In genomic region chr14:104863923-104864266, GRCh38 we compare ENCODE assay signal across 1 cellular context.
A peak's percentile ranks its signal among the peaks of the same experiment; 100 is the strongest.
TF ChIP-seq lines count a peak whose summit lies in the region.

No MANE protein-coding gene starts in this region.

TF ChIP-seq in H1, 55 proteins besides CTCF, POLR2A, EP300 and RAD21 (continued from another document):
- TF ChIP-seq POU5F1 (IDR thresholded peaks at IDR 0.05; ENCODE audit: low read depth, low read length): no peak
- no peak for TF ChIP-seq ATF2 (IDR thresholded peaks at IDR 0.05; ENCODE audit: low read length)
- TF ChIP-seq SAP30 (IDR thresholded peaks at IDR 0.05; ENCODE audit: insufficient read depth, insufficient replicate concordance, low read length): peak; percentile 51
- no peak for TF ChIP-seq BRCA1 (IDR thresholded peaks at IDR 0.05; ENCODE audit: low read depth, low read length)
- TF ChIP-seq TAF7 (optimal IDR thresholded peaks at IDR 0.05; ENCODE audit: borderline replicate concordance, low read depth, low read length): no peak
- TF ChIP-seq KDM1A (IDR thresholded peaks at IDR 0.05; ENCODE audit: borderline replicate concordance, low read length): no peak
TF ChIP-seq in H1: peak in this region for 1.
